27 cellular contexts compared by ENCODE assay signal in the genomic region with DNA sequence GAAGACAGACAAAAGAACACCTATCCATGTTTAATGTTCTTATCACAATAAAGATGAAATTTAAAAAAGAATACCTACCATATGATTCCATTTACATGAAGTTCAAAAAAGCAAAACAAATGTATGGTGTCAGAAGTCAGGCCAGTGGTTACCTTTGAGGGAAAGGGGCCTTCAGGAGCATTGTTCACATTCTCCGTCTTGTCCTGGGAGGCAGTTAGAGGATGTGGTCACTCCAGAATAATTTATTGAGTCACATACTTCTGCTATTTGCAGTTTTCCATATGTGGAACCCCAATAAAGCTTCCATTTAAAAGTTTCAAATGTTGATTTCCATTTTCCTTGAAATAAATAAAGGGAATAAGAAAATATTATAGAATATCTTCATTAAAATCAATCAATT. TPM values are rescaled to one million over a fixed set of nuclear protein-coding genes. Genes with fewer than 3 reads are reported as not detected.
DNase-seq lines count a peak whose midpoint lies in the region; ATAC-seq and TF ChIP-seq lines count a peak whose summit lies in the region.
"Had no signal": no experiment of that assay in that cellular context is flagged by ENCODE, and none has a peak within 500 bp of the region (broad histone marks: within the 10 kb centered on the region; RNA-seq: fewer than 3 reads in every experiment).

No MANE protein-coding gene starts in this region.

- H3K9ac ChIP-seq in mesendoderm (ENCODE audit: low read length): no peak overlapping the region
- H3K9ac ChIP-seq: BLaER1 had no signal

- no peak overlapping the region for H4K5ac ChIP-seq in mesendoderm (ENCODE audit: low read length)

- H2BK5ac ChIP-seq in mesendoderm (ENCODE audit: low read length): no peak overlapping the region

- intact Hi-C loops in sciatic nerve (cut with DNase I): no loop called here
- intact Hi-C loops in activated T-helper 1 cell treated with anti-CD3 and anti-CD28 coated beads, Interleukin-12 subunit alpha, Interleukin-12 subunit beta, Interleukin-2, Interleukin-4 antibody, amounts not matched to agents 30 ng/mL and 10 ng/mL and 1 ng/mL, durations not matched to agents 14 hours and 24 hours and 36 hours (cut with micrococcal nuclease): no loop called here

- H3K4me3 Mint-ChIP-seq in brain: no peak overlapping the region
- H3K4me3 Mint-ChIP-seq in activated T-helper 1 cell treated with anti-CD3 and anti-CD28 coated beads, Interleukin-12 subunit alpha, Interleukin-12 subunit beta, Interleukin-2, Interleukin-4 antibody, amounts not matched to agents 30 ng/mL and 10 ng/mL and 1 ng/mL, durations not matched to agents 14 hours and 24 hours and 36 hours: no peak overlapping the region
- H3K4me3 Mint-ChIP-seq: CD4-positive, alpha-beta T cell had no signal

- no peaks in the 10 kb centered on the region for H3K79me1 ChIP-seq in mesendoderm (ENCODE audit: low read length)

- no peak overlapping the region for H3K4ac ChIP-seq in mesendoderm (ENCODE audit: low read depth, low read length)

- no peak overlapping the region for H3K23ac ChIP-seq in mesendoderm (ENCODE audit: low read length)

- H3K27me3 ChIP-seq in mesendoderm (ENCODE audit: insufficient read depth, low read length, poor library complexity): no peaks in the 10 kb centered on the region
- H3K27me3 ChIP-seq: BLaER1 had no signal

- no peaks in the 10 kb centered on the region for H3K36me3 ChIP-seq in mesendoderm (ENCODE audit: control insufficient read depth, insufficient read depth, low read length)
- H3K36me3 ChIP-seq: BLaER1 had no signal

- no peaks in the 10 kb centered on the region for H3K4me1 ChIP-seq in mesendoderm (ENCODE audit: control insufficient read depth, low read depth, low read length)

- no peak overlapping the region for H4K8ac ChIP-seq in mesendoderm (ENCODE audit: low read depth, low read length)

- no peaks in the 10 kb centered on the region for H3K79me2 ChIP-seq in mesendoderm (ENCODE audit: control insufficient read depth, insufficient read depth, low read length)

- no peak overlapping the region for H3K56ac ChIP-seq in mesendoderm (ENCODE audit: low read length)

- no peak overlapping the region for H3K4me3 ChIP-seq in mesendoderm (ENCODE audit: low read length)
- H3K4me3 ChIP-seq: BLaER1 had no signal

- peaks cover 53% of the 10 kb centered on the region for H3K4me1 Mint-ChIP-seq in brain
- no peaks in the 10 kb centered on the region for H3K4me1 Mint-ChIP-seq in activated T-helper 1 cell treated with anti-CD3 and anti-CD28 coated beads, Interleukin-12 subunit alpha, Interleukin-12 subunit beta, Interleukin-2, Interleukin-4 antibody, amounts not matched to agents 30 ng/mL and 10 ng/mL and 1 ng/mL, durations not matched to agents 14 hours and 24 hours and 36 hours (ENCODE audit: low read depth)

- TF ChIP-seq CTCF in brain (conservative IDR thresholded peaks at IDR 0.05): no peak

- H3K4me2 ChIP-seq in mesendoderm (ENCODE audit: low read length): no peak overlapping the region
- H3K4me2 ChIP-seq: BLaER1 had no signal

- H3K36me3 Mint-ChIP-seq in brain: peaks cover 86% of the 10 kb centered on the region
- H3K36me3 Mint-ChIP-seq in activated T-helper 1 cell treated with anti-CD3 and anti-CD28 coated beads, Interleukin-12 subunit alpha, Interleukin-12 subunit beta, Interleukin-2, Interleukin-4 antibody, amounts not matched to agents 30 ng/mL and 10 ng/mL and 1 ng/mL, durations not matched to agents 14 hours and 24 hours and 36 hours (ENCODE audit: low read depth): no peaks in the 10 kb centered on the region

- H2BK15ac ChIP-seq in mesendoderm (replicated peaks; ENCODE audit: low read depth): no peak overlapping the region

- no peaks in the 10 kb centered on the region for H3K27me3 Mint-ChIP-seq in brain
- H3K27me3 Mint-ChIP-seq in activated T-helper 1 cell treated with anti-CD3 and anti-CD28 coated beads, Interleukin-12 subunit alpha, Interleukin-12 subunit beta, Interleukin-2, Interleukin-4 antibody, amounts not matched to agents 30 ng/mL and 10 ng/mL and 1 ng/mL, durations not matched to agents 14 hours and 24 hours and 36 hours (ENCODE audit: insufficient read depth): no peaks in the 10 kb centered on the region

- peaks cover 9 to 27% (median 20%) of the 10 kb centered on the region in 5 experiments for H3K9me3 Mint-ChIP-seq in brain
- no peaks in the 10 kb centered on the region for H3K9me3 Mint-ChIP-seq in activated T-helper 1 cell treated with anti-CD3 and anti-CD28 coated beads, Interleukin-12 subunit alpha, Interleukin-12 subunit beta, Interleukin-2, Interleukin-4 antibody, amounts not matched to agents 30 ng/mL and 10 ng/mL and 1 ng/mL, durations not matched to agents 14 hours and 24 hours and 36 hours

- H3K27ac ChIP-seq in mesendoderm (ENCODE audit: low read depth, low read length): no peak overlapping the region
- H3K27ac ChIP-seq: 22Rv1, BLaER1, HL-60 had no signal

- in situ Hi-C loops in KBM-7 (cut with MboI; ENCODE audit: low pct_unique_long_range_greater_than_20kb, low sequenced_read_pairs): no loop called here

- no CpG with 5 or more reads among the region's 1 CpG for WGBS in mesendoderm (ENCODE audit: extremely low coverage, insufficient coverage, low lambda C conversion rate)

- DNase-seq in 8988T (peak; percentile 21), KBM-7 (peak; percentile 51), mesendoderm (peak; percentile 8), ureter (ENCODE audit: low spot score) (no peak), sciatic nerve (ENCODE audit: low spot score) (no peak)
- no peak for DNase-seq in activated T-helper 1 cell treated with anti-CD3 and anti-CD28 coated beads, Interleukin-12 subunit alpha, Interleukin-12 subunit beta, Interleukin-2, Interleukin-4 antibody, amounts not matched to agents 30 ng/mL and 10 ng/mL and 1 ng/mL, durations not matched to agents 14 hours and 24 hours and 36 hours (ENCODE audit: low spot score)
- DNase-seq: CD4-positive, alpha-beta T cell; DMS53; MM.1S; NCI-H2029; NCI-H446; NCI-H524 treated with DMSO at 0.1 percent for 48 hours; NCI-H774; NK-92 treated with Interleukin-12 subunit alpha and Interleukin-12 subunit beta, amount 100 ng/mL, for 24 hours; PC-3 had no signal

- ATAC-seq in sciatic nerve (no peak), GM21367 (IDR thresholded peaks at IDR 0.05; ENCODE audit: unreplicated experiment) (no peak)
- ATAC-seq: HCT116, HepG2, PC-3, SK-N-SH treated with all-trans-retinoic acid at 6 μM for 48 hours had no signal

- H3K27ac Mint-ChIP-seq in brain: peak overlapping the region in 3 of 5 experiments; percentile 49 to 65 (median 59)
- no peak overlapping the region for H3K27ac Mint-ChIP-seq in activated T-helper 1 cell treated with anti-CD3 and anti-CD28 coated beads, Interleukin-12 subunit alpha, Interleukin-12 subunit beta, Interleukin-2, Interleukin-4 antibody, amounts not matched to agents 30 ng/mL and 10 ng/mL and 1 ng/mL, durations not matched to agents 14 hours and 24 hours and 36 hours
- H3K27ac Mint-ChIP-seq: CD4-positive, alpha-beta T cell had no signal

- H2BK120ac ChIP-seq in mesendoderm (ENCODE audit: low read depth, low read length): no peak overlapping the region

- H3K18ac ChIP-seq in mesendoderm (ENCODE audit: low read length): no peak overlapping the region

- no peak overlapping the region for H2AK5ac ChIP-seq in mesendoderm (ENCODE audit: low read length)

RNA-seq across cellular contexts. Expression of a gene that starts 41.6 kb away (rescaled TPM):
- 23.8 TPM for polyA plus RNA-seq in brain (ENCODE audit: insufficient read depth, low read depth, low replicate concordance)
- 0.06 TPM for polyA plus RNA-seq in mesendoderm (2013, experiment 1 of 2)
- polyA plus RNA-seq in mesendoderm (2013, experiment 2 of 2): 0.06 TPM
- total RNA-seq in ureter: not detected
- total RNA-seq in sciatic nerve: not detected
- total RNA-seq in activated T-helper 1 cell treated with anti-CD3 and anti-CD28 coated beads, Interleukin-12 subunit alpha, Interleukin-12 subunit beta, Interleukin-2, Interleukin-4 antibody, amounts not matched to agents 30 ng/mL and 10 ng/mL and 1 ng/mL, durations not matched to agents 14 hours and 24 hours and 36 hours: not detected in 2 replicates
- total RNA-seq: CD4-positive, alpha-beta T cell; HepG2; HT-29; LHCN-M2; PC-3 had no signal
- polyA plus RNA-seq: AG04450, H1, HepG2 had no signal

Comparison
In these comparisons a context has a peak if more than half of its experiments do, and no peak if none do; other contexts are left out.
1. DNase-seq: peak in 8988T (single experiment), KBM-7 (single experiment) and mesendoderm (single experiment); none in ureter (single experiment), sciatic nerve (single experiment) and activated T-helper 1 cell treated with anti-CD3 and anti-CD28 coated beads, Interleukin-12 subunit alpha, Interleukin-12 subunit beta, Interleukin-2, Interleukin-4 antibody, amounts not matched to agents 30 ng/mL and 10 ng/mL and 1 ng/mL, durations not matched to agents 14 hours and 24 hours and 36 hours (single experiment).